Comparison of ENCODE assay signal across 26 cellular contexts in genomic region chr2:44671896-44672295, GRCh38.
"Had no signal": no experiment of that assay in that cellular context is flagged by ENCODE, and none has a peak within 500 bp of the region (broad histone marks: within the 10 kb centered on the region; RNA-seq: fewer than 3 reads in every experiment).

No MANE protein-coding gene starts in this region.

- H3K27ac ChIP-seq: body of pancreas, cardiac muscle cell, gastroesophageal sphincter, hepatocyte, tibial nerve had no signal

- H3K4me3 ChIP-seq: body of pancreas, cardiac muscle cell, gastroesophageal sphincter, hepatocyte, tibial nerve had no signal

- H3K4me1 Mint-ChIP-seq: mesothelial cell of epicardium had no signal

- H3K4me3 Mint-ChIP-seq: activated naive CD8-positive, alpha-beta T cell; mesothelial cell of epicardium; naive B cell; stimulated activated naive B cell treated with anti-CD40 and anti-IgM and Interleukin-4, amounts not matched to agents 10 μg/mL and 1 μg/mL and 100 μg/mL, for 72 hours; T-helper 2 cell treated with Interferon-gamma antibody and Interleukin-4, amounts not matched to agents 5 μg/mL and 100 μg/mL, for 36 hours had no signal

- H3K27me3 Mint-ChIP-seq: activated naive CD8-positive, alpha-beta T cell; naive B cell; stimulated activated naive B cell treated with anti-CD40 and anti-IgM and Interleukin-4, amounts not matched to agents 10 μg/mL and 1 μg/mL and 100 μg/mL, for 72 hours had no signal

- H3K36me3 ChIP-seq: cardiac muscle cell, gastroesophageal sphincter, tibial nerve had no signal

- H3K9me3 Mint-ChIP-seq: mesothelial cell of epicardium; naive B cell; stimulated activated naive B cell treated with anti-CD40 and anti-IgM and Interleukin-4, amounts not matched to agents 10 μg/mL and 1 μg/mL and 100 μg/mL, for 72 hours; T-helper 2 cell treated with Interferon-gamma antibody and Interleukin-4, amounts not matched to agents 5 μg/mL and 100 μg/mL, for 36 hours had no signal

- H3K27ac Mint-ChIP-seq: activated naive CD8-positive, alpha-beta T cell; mesothelial cell of epicardium; naive B cell; stimulated activated naive B cell treated with anti-CD40 and anti-IgM and Interleukin-4, amounts not matched to agents 10 μg/mL and 1 μg/mL and 100 μg/mL, for 72 hours; T-helper 2 cell treated with Interferon-gamma antibody and Interleukin-4, amounts not matched to agents 5 μg/mL and 100 μg/mL, for 36 hours had no signal

- H3K36me3 Mint-ChIP-seq: mesothelial cell of epicardium had no signal

- H3K27me3 ChIP-seq: body of pancreas, gastroesophageal sphincter, tibial nerve had no signal

- H3K4me1 ChIP-seq: body of pancreas, gastroesophageal sphincter, tibial nerve had no signal

- H3K4me2 ChIP-seq: hepatocyte had no signal

- ATAC-seq: body of pancreas; gastroesophageal sphincter; left cardiac atrium; left ventricle myocardium superior; right cardiac atrium; stimulated activated naive B cell treated with anti-CD40 and anti-IgM and Interleukin-4, amounts not matched to agents 10 μg/mL and 1 μg/mL and 100 μg/mL, for 72 hours had no signal

- DNase-seq: activated CD4-positive, alpha-beta T cell treated with anti-CD3 and anti-CD28 coated beads for 4 hours; activated CD4-positive, alpha-beta T cell treated with anti-CD3 and anti-CD28 coated beads, Interleukin-2, amount 50 U/mL, for 4 hours; activated effector memory CD4-positive, alpha-beta T cell treated with Interleukin-2 at 50 U/mL for 16 hours; activated naive CD4-positive, alpha-beta T cell treated with Interleukin-2 at 50 U/mL for 16 hours; activated T-cell treated with anti-CD3 and anti-CD28 coated beads for 4 hours; aorta; body of pancreas; cerebellar nuclear complex; cortex of kidney; islet precursor cell; left cardiac atrium; left ventricle myocardium superior; mammary epithelial cell; naive B cell; right cardiac atrium; stimulated activated CD4-positive, alpha-beta T cell treated with anti-CD3 and anti-CD28 coated beads, Interleukin-15, amount 100 ng/mL, for 24 hours; stimulated activated CD4-positive, alpha-beta T cell treated with anti-CD3 and anti-CD28 coated beads, Interleukin-2, amount 100 ng/mL, for 24 hours; stimulated activated naive B cell treated with anti-CD40 and anti-IgM and Interleukin-4, amounts not matched to agents 10 μg/mL and 1 μg/mL and 100 μg/mL, for 72 hours; T-helper 1 cell had no signal

- H2AFZ ChIP-seq: hepatocyte had no signal

- H3K9me3 ChIP-seq: body of pancreas, gastroesophageal sphincter, tibial nerve had no signal
